Comparison of ENCODE assay signal across 8 cellular contexts in the genomic region with DNA sequence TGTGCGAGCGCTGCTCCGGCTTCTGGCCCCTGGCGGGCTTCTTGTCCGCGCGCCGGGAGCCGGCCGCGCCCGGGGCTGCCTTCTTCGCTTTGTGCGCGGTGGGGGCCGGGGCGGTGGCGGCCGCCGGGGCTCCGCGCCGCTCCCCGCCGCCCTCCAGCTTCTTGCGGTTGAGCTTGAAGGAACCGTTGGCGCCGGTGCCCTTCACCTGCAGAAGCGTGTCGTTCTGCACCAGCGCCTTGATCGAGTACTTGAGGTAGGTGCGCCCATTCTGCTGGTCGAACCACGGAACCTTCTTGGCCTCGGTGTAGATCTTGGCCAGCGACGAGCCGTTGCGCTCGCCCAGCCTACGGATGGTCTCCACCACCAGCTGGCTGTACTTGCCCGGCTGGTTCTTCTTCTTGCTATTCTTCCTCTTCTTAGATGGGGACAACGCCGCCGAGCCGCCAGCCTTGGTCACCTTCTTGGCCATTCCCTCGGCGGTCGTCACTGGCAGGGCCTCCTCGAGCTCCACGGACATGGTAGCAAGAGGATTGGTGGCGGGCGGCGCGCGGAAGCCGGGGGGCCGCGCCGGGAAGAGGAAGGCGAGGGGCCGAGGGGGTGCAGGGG. TPM values are rescaled to one million over a fixed set of nuclear protein-coding genes. Genes with fewer than 3 reads are reported as not detected.
A peak's percentile ranks its signal among the peaks of the same experiment; 100 is the strongest.
DNase-seq lines count a peak whose midpoint lies in the region; ATAC-seq and TF ChIP-seq lines count a peak whose summit lies in the region.

No MANE protein-coding gene starts in this region.

- H3K27ac Mint-ChIP-seq in activated CD8-positive, alpha-beta T cell treated with anti-CD3 and anti-CD28 coated beads, Interleukin-2, amount 10 ng/mL, durations not matched to agents 7 days and 5 days, result peak overlapping the region; percentile 92

- H3K4me1 Mint-ChIP-seq in activated CD8-positive, alpha-beta T cell treated with anti-CD3 and anti-CD28 coated beads, Interleukin-2, amount 10 ng/mL, durations not matched to agents 7 days and 5 days (ENCODE audit: low read depth), result peaks cover 34% of the 10 kb centered on the region

- peak overlapping the region; percentile 96 to 97 for H3K4me3 ChIP-seq in DND-41 (ENCODE audit: low read depth in 1 of 2, low read length in 2 of 2)
- peak overlapping the region; percentile 99 for H3K4me3 ChIP-seq in HUES48 (ENCODE audit: low read depth, low read length)
- H3K4me3 ChIP-seq in urinary bladder (ENCODE audit: low read depth, low read length), result peak overlapping the region; percentile 85

- peak overlapping the region; percentile 91 for H3K4me3 Mint-ChIP-seq in activated CD8-positive, alpha-beta T cell treated with anti-CD3 and anti-CD28 coated beads, Interleukin-2, amount 10 ng/mL, durations not matched to agents 7 days and 5 days

- H2AFZ ChIP-seq in DND-41 (ENCODE audit: low read depth, low read length), result peak overlapping the region; percentile 59

- peaks cover 30% of the 10 kb centered on the region for H3K4me1 ChIP-seq in DND-41 (ENCODE audit: insufficient read depth, low read length)
- peaks cover 4% of the 10 kb centered on the region; the same call in 1 of the 2 replicates for H3K4me1 ChIP-seq in HUES48 (ENCODE audit: control insufficient read depth, insufficient read depth, low read length)
- H3K4me1 ChIP-seq in urinary bladder (ENCODE audit: insufficient read depth), result no peaks in the 10 kb centered on the region

- POLR2A ChIA-PET in activated CD8-positive, alpha-beta T cell treated with anti-CD3 and anti-CD28 coated beads, Interleukin-2, amount 10 ng/mL, durations not matched to agents 7 days and 5 days (lab: Charles Lee), result interaction anchor here (0.5 to 4.8 kb wide), 55 partner anchors 8 to 698 kb away, joined by 3 to 50 read pairs (median 6); a partner anchor contains a TSS

- peaks cover 21% of the 10 kb centered on the region for H3K79me2 ChIP-seq in DND-41 (ENCODE audit: insufficient read depth, low read length)

- H3K27me3 ChIP-seq in DND-41 (ENCODE audit: insufficient read depth, low read length, poor library complexity) (no peaks in the 10 kb centered on the region), HUES48 (ENCODE audit: control insufficient read depth, insufficient read depth, low read length) (no peaks in the 10 kb centered on the region)

- DNase-seq in DND-41 (peak; percentile 52), epithelial cell of prostate (ENCODE audit: low read depth, low spot score) (no peak), myocyte (ENCODE audit: low read depth) (peak; percentile 26), GM19238 (ENCODE audit: insufficient read length, low spot score) (no peak), NCI-H774 (lab: John Stamatoyannopoulos, UW) (no peak)
- DNase-seq in activated CD8-positive, alpha-beta T cell treated with anti-CD3 and anti-CD28 coated beads, Interleukin-2, amount 10 ng/mL, durations not matched to agents 7 days and 5 days, result peak; percentile 52

- no peak for TF ChIP-seq CTCF in DND-41 (IDR thresholded peaks at IDR 0.05; ENCODE audit: borderline replicate concordance, extremely low read depth, low read length, poor library complexity, severe bottlenecking)

- H3K4me2 ChIP-seq in DND-41 (ENCODE audit: insufficient read depth, low read length), result peak overlapping the region; percentile 93

- H3K27me3 Mint-ChIP-seq in activated CD8-positive, alpha-beta T cell treated with anti-CD3 and anti-CD28 coated beads, Interleukin-2, amount 10 ng/mL, durations not matched to agents 7 days and 5 days (ENCODE audit: low read depth), result no peaks in the 10 kb centered on the region

- ATAC-seq in DND-41 (ENCODE audit: insufficient read depth, low read depth), result peak; percentile 11
- peak; percentile 5 for ATAC-seq in activated CD8-positive, alpha-beta T cell treated with anti-CD3 and anti-CD28 coated beads, Interleukin-2, amount 10 ng/mL, durations not matched to agents 7 days and 5 days

- H3K27ac ChIP-seq in DND-41 (ENCODE audit: low read length), result peak overlapping the region; percentile 93
- peak overlapping the region; percentile 85 for H3K27ac ChIP-seq in HUES48 (ENCODE audit: low read depth, low read length)
- H3K27ac ChIP-seq in epithelial cell of prostate, result peak overlapping the region; percentile 48
- H3K27ac ChIP-seq in urinary bladder (ENCODE audit: low read depth), result peak overlapping the region; percentile 89

- under 1% methylated on average over 64 of the region's 64 CpGs for WGBS in urinary bladder

- peak overlapping the region; percentile 97 for H3K9ac ChIP-seq in DND-41 (ENCODE audit: low read depth, low read length)
- peak overlapping the region; percentile 89 for H3K9ac ChIP-seq in HUES48 (ENCODE audit: low read depth, low read length)

- no peaks in the 10 kb centered on the region for H3K9me3 Mint-ChIP-seq in activated CD8-positive, alpha-beta T cell treated with anti-CD3 and anti-CD28 coated beads, Interleukin-2, amount 10 ng/mL, durations not matched to agents 7 days and 5 days (ENCODE audit: insufficient read depth)

- H4K20me1 ChIP-seq in DND-41 (ENCODE audit: insufficient read depth, low read length), result peaks cover 27% of the 10 kb centered on the region

- H3K36me3 ChIP-seq in DND-41 (ENCODE audit: insufficient read depth, low read length) (peaks cover 16% of the 10 kb centered on the region; the same call in 1 of the 2 replicates), HUES48 (ENCODE audit: control insufficient read depth, insufficient read depth, low read length) (peaks cover 14% of the 10 kb centered on the region; the same call in 1 of the 2 replicates), urinary bladder (ENCODE audit: insufficient read depth) (no peaks in the 10 kb centered on the region)

- H3K36me3 Mint-ChIP-seq in activated CD8-positive, alpha-beta T cell treated with anti-CD3 and anti-CD28 coated beads, Interleukin-2, amount 10 ng/mL, durations not matched to agents 7 days and 5 days (ENCODE audit: low read depth), result peaks cover 8% of the 10 kb centered on the region

- CTCF ChIA-PET in activated CD8-positive, alpha-beta T cell treated with anti-CD3 and anti-CD28 coated beads, Interleukin-2, amount 10 ng/mL, durations not matched to agents 7 days and 5 days (lab: Charles Lee), result interaction anchor here (0.9 to 3.5 kb wide), 14 partner anchors 12 to 437 kb away, joined by 3 to 22 read pairs (median 6); a partner anchor contains a TSS

- no peaks in the 10 kb centered on the region for H3K9me3 ChIP-seq in DND-41 (ENCODE audit: insufficient read depth, low read length, severe bottlenecking)
- H3K9me3 ChIP-seq in HUES48 (ENCODE audit: control insufficient read depth, insufficient read depth, low read length), result no peaks in the 10 kb centered on the region

RNA-seq across cellular contexts. Expression of a gene that starts 36.8 kb away (rescaled TPM):
- total RNA-seq in activated CD8-positive, alpha-beta T cell treated with anti-CD3 and anti-CD28 coated beads, Interleukin-2, amount 10 ng/mL, durations not matched to agents 7 days and 5 days, result 10 to 100 TPM; 58.2 to 62.2 TPM
- total RNA-seq in myocyte (10.6 and 16.1 TPM in 2 replicates), urinary bladder (15.9 TPM)
- 33.0 TPM for polyA plus RNA-seq in myocyte (2012)
- polyA plus RNA-seq in urinary bladder, result 33.9 TPM

Comparison
In these comparisons a context has a peak if more than half of its experiments do, and no peak if none do; other contexts are left out.
1. DNase-seq: peak in DND-41 (single experiment), activated CD8-positive, alpha-beta T cell treated with anti-CD3 and anti-CD28 coated beads, Interleukin-2, amount 10 ng/mL, durations not matched to agents 7 days and 5 days (single experiment) and myocyte (single experiment); none in epithelial cell of prostate (single experiment), GM19238 (single experiment) and NCI-H774 (single experiment).
2. Peak in every context shown above with its lines, with median percentiles within 50 percentile points of each other: H3K27ac ChIP-seq and H3K4me3 ChIP-seq.